19 cellular contexts compared by ENCODE assay signal in genomic region chrX:153888344-153888743, GRCh38. TPM values are rescaled to one million over a fixed set of nuclear protein-coding genes. Genes with fewer than 3 reads are reported as not detected.
A peak's percentile ranks its signal among the peaks of the same experiment; 100 is the strongest.
DNase-seq lines count a peak whose midpoint lies in the region; ATAC-seq, FAIRE-seq and TF ChIP-seq lines count a peak whose summit lies in the region.
"Had no signal": no experiment of that assay in that cellular context is flagged by ENCODE, and none has a peak within 500 bp of the region (broad histone marks: within the 10 kb centered on the region; RNA-seq: fewer than 3 reads in every experiment).

No MANE protein-coding gene starts in this region.

- no peak for TF ChIP-seq EP300 in GM12878 (IDR thresholded peaks at IDR 0.05; ENCODE audit: borderline replicate concordance in 1 of 2, control insufficient read depth in 1 of 2, low read depth in 2 of 2, low read length in 2 of 2)

- no peaks in the 10 kb centered on the region for H3K36me3 Mint-ChIP-seq in stimulated activated memory B cell treated with anti-CD40 and anti-IgM and Interleukin-4, amounts not matched to agents 10 μg/mL and 1 μg/mL and 100 μg/mL, for 72 hours
- no peaks in the 10 kb centered on the region for H3K36me3 Mint-ChIP-seq in activated CD4-positive, alpha-beta T cell treated with anti-CD3 and anti-CD28 coated beads for 36 hours (ENCODE audit: low read depth)
- H3K36me3 Mint-ChIP-seq in T-helper 2 cell treated with Interferon-gamma antibody and Interleukin-4, amounts not matched to agents 5 μg/mL and 100 μg/mL, for 36 hours (ENCODE audit: low read depth), result no peaks in the 10 kb centered on the region

- peaks cover 12% of the 10 kb centered on the region for H3K4me1 Mint-ChIP-seq in stimulated activated memory B cell treated with anti-CD40 and anti-IgM and Interleukin-4, amounts not matched to agents 10 μg/mL and 1 μg/mL and 100 μg/mL, for 72 hours
- H3K4me1 Mint-ChIP-seq in activated CD4-positive, alpha-beta T cell treated with anti-CD3 and anti-CD28 coated beads for 36 hours, result peaks cover 4% of the 10 kb centered on the region
- peaks cover 1% of the 10 kb centered on the region for H3K4me1 Mint-ChIP-seq in T-helper 2 cell treated with Interferon-gamma antibody and Interleukin-4, amounts not matched to agents 5 μg/mL and 100 μg/mL, for 36 hours (ENCODE audit: low read depth)

- intact Hi-C loops in GM12878 (cut with micrococcal nuclease; ENCODE audit: unreplicated experiment), result no loop called here
- intact Hi-C loops in activated CD4-positive, alpha-beta T cell treated with anti-CD3 and anti-CD28 coated beads for 36 hours (cut with DNase I, micrococcal nuclease), result loop anchor here in 1 of 2 experiments (5.0 kb wide), 1 partner anchor 71 kb away; no protein-coding TSS in a partner anchor

- H3K4me1 ChIP-seq in GM12878 (ENCODE audit: control insufficient read depth, insufficient read depth, low read length), result no peaks in the 10 kb centered on the region

- H2AFZ ChIP-seq in GM12878 (ENCODE audit: control insufficient read depth, low read depth, low read length), result no peak overlapping the region

- H3K79me2 ChIP-seq in GM12878 (ENCODE audit: control insufficient read depth, insufficient read depth, low read length), result no peaks in the 10 kb centered on the region

- TF ChIP-seq POLR2A in GM12878 (IDR thresholded peaks at IDR 0.05; ENCODE audit: low read depth, low read length), result no peak

- H3K27me3 Mint-ChIP-seq in stimulated activated memory B cell treated with anti-CD40 and anti-IgM and Interleukin-4, amounts not matched to agents 10 μg/mL and 1 μg/mL and 100 μg/mL, for 72 hours, result no peaks in the 10 kb centered on the region
- peaks cover 9% of the 10 kb centered on the region for H3K27me3 Mint-ChIP-seq in activated CD4-positive, alpha-beta T cell treated with anti-CD3 and anti-CD28 coated beads for 36 hours
- H3K27me3 Mint-ChIP-seq in T-helper 2 cell treated with Interferon-gamma antibody and Interleukin-4, amounts not matched to agents 5 μg/mL and 100 μg/mL, for 36 hours (ENCODE audit: low read depth), result peaks cover 39% of the 10 kb centered on the region

- ATAC-seq in HG02852 (IDR thresholded peaks at IDR 0.05; ENCODE audit: unreplicated experiment), result peak; percentile 38
- peak; percentile 90 for ATAC-seq in GM12878
- peak; percentile 93 for ATAC-seq in stimulated activated memory B cell treated with anti-CD40 and anti-IgM and Interleukin-4, amounts not matched to agents 10 μg/mL and 1 μg/mL and 100 μg/mL, for 72 hours
- no peak for ATAC-seq in activated CD4-positive, alpha-beta T cell treated with anti-CD3 and anti-CD28 coated beads for 36 hours
- no peak for ATAC-seq in HG02678 (IDR thresholded peaks at IDR 0.05; ENCODE audit: unreplicated experiment)

- no peak overlapping the region for H3K27ac Mint-ChIP-seq in stimulated activated memory B cell treated with anti-CD40 and anti-IgM and Interleukin-4, amounts not matched to agents 10 μg/mL and 1 μg/mL and 100 μg/mL, for 72 hours
- no peak overlapping the region for H3K27ac Mint-ChIP-seq in activated CD4-positive, alpha-beta T cell treated with anti-CD3 and anti-CD28 coated beads for 36 hours
- no peak overlapping the region for H3K27ac Mint-ChIP-seq in T-helper 2 cell treated with Interferon-gamma antibody and Interleukin-4, amounts not matched to agents 5 μg/mL and 100 μg/mL, for 36 hours

- H3K36me3 ChIP-seq in GM12878 (ENCODE audit: control insufficient read depth in 2 of 2, insufficient read depth in 2 of 2, low read length in 1 of 2), result no peaks in the 10 kb centered on the region
- H3K36me3 ChIP-seq: HAP-1 had no signal

- H3K9ac ChIP-seq in GM12878 (ENCODE audit: control insufficient read depth, insufficient read depth, low read length), result no peak overlapping the region

- CTCF ChIA-PET in GM12878 (lab: Yijun Ruan, JAX), result interaction anchor here (1.0 kb wide), 1 partner anchor 12 kb away, joined by 3 read pairs; no protein-coding TSS in a partner anchor
- CTCF ChIA-PET in activated CD4-positive, alpha-beta T cell treated with anti-CD3 and anti-CD28 coated beads for 36 hours (lab: Charles Lee), result no interaction called here

- no TSS peak for BruUV-seq in GM12878 (replicated peaks; lab: Mats Ljungman, UMichigan)

- H3K4me3 ChIP-seq in GM12878, result no peak overlapping the region
- H3K4me3 ChIP-seq: HAP-1 had no signal

- H3K27ac ChIP-seq in GM12878 (ENCODE audit: control insufficient read depth, insufficient read depth), result no peak overlapping the region

- peaks cover 0 to 2% of the 10 kb centered on the region in 2 experiments; a peak in 3 of 4 replicates for H3K27me3 ChIP-seq in GM12878 (replicated peaks in 1 of 2; ENCODE audit: control insufficient read depth in 2 of 2, insufficient read depth in 2 of 2, low read length in 1 of 2)

- H4K20me1 ChIP-seq in GM12878 (ENCODE audit: control insufficient read depth, insufficient read depth), result no peaks in the 10 kb centered on the region

- POLR2A ChIA-PET in GM12878 (lab: Charles Lee), result interaction anchor here (1.2 kb wide), 1 partner anchor 12 kb away, joined by 3 read pairs; no protein-coding TSS in a partner anchor
- POLR2A ChIA-PET in activated CD4-positive, alpha-beta T cell treated with anti-CD3 and anti-CD28 coated beads for 36 hours (lab: Charles Lee), result no interaction called here

- TF ChIP-seq RAD21 in GM12878 (IDR thresholded peaks at IDR 0.05; ENCODE audit: insufficient read depth, low read depth, low read length), result no peak

- RAD21 ChIA-PET in GM12878 (lab: Charles Lee; ENCODE audit: unreplicated experiment), result no interaction called here

- in situ Hi-C loops in GM12878 (cut with MboI), result no loop called here

- peak; percentile 24 for FAIRE-seq in GM18507 (lab: Jason Lieb, UNC)
- FAIRE-seq in GM12878 (lab: Jason Lieb, UNC), result no peak

- 1% methylated on average over 6 of the region's 6 CpGs for WGBS in GM12878 (ENCODE audit: insufficient coverage, insufficient replicate concordance, low lambda C conversion rate, missing lambda C conversion rate)

- no peaks in the 10 kb centered on the region for H3K9me3 ChIP-seq in GM12878 (replicated peaks; ENCODE audit: control insufficient read depth, insufficient read depth, low read length)
- H3K9me3 ChIP-seq: HAP-1 had no signal

- no peak for TF ChIP-seq CTCF in GM12878 (IDR thresholded peaks at IDR 0.05 in 2 of 3, conservative IDR thresholded peaks at IDR 0.05 in 1 of 3; ENCODE audit: control insufficient read depth in 2 of 3, extremely low read depth in 1 of 3, insufficient read depth in 1 of 3, low read depth in 3 of 3, low read length in 3 of 3)

- H3K4me2 ChIP-seq in GM12878 (ENCODE audit: control insufficient read depth, insufficient read depth), result no peak overlapping the region

- DNase-seq in GM18507 (ENCODE audit: extremely low spot score, insufficient read length, low read depth), result no peak
- DNase-seq in GM12878 (ENCODE audit: low read depth, low spot score), result peak; percentile 13
- DNase-seq in activated CD4-positive, alpha-beta T cell treated with anti-CD3 and anti-CD28 coated beads for 36 hours, result no peak
- DNase-seq in T-helper 2 cell treated with Interferon-gamma antibody and Interleukin-4, amounts not matched to agents 5 μg/mL and 100 μg/mL, for 36 hours (ENCODE audit: low spot score), result no peak
- DNase-seq: C1 segment of cervical spinal cord, COR-L47, NCI-H1105 treated with DMSO at 0.1 percent for 48 hours, NCI-H187 treated with DMSO at 0.1 percent for 48 hours, NCI-H2171, NCI-H82, SIG-M5, T-helper 2 cell had no signal

- H3K9me3 Mint-ChIP-seq in stimulated activated memory B cell treated with anti-CD40 and anti-IgM and Interleukin-4, amounts not matched to agents 10 μg/mL and 1 μg/mL and 100 μg/mL, for 72 hours, result no peaks in the 10 kb centered on the region
- H3K9me3 Mint-ChIP-seq in activated CD4-positive, alpha-beta T cell treated with anti-CD3 and anti-CD28 coated beads for 36 hours (ENCODE audit: low read depth), result no peaks in the 10 kb centered on the region
- H3K9me3 Mint-ChIP-seq in T-helper 2 cell treated with Interferon-gamma antibody and Interleukin-4, amounts not matched to agents 5 μg/mL and 100 μg/mL, for 36 hours, result no peaks in the 10 kb centered on the region

- no peak overlapping the region for H3K4me3 Mint-ChIP-seq in stimulated activated memory B cell treated with anti-CD40 and anti-IgM and Interleukin-4, amounts not matched to agents 10 μg/mL and 1 μg/mL and 100 μg/mL, for 72 hours
- no peak overlapping the region for H3K4me3 Mint-ChIP-seq in activated CD4-positive, alpha-beta T cell treated with anti-CD3 and anti-CD28 coated beads for 36 hours
- no peak overlapping the region for H3K4me3 Mint-ChIP-seq in T-helper 2 cell treated with Interferon-gamma antibody and Interleukin-4, amounts not matched to agents 5 μg/mL and 100 μg/mL, for 36 hours

- SMC1A ChIA-PET in GM12878 (lab: Charles Lee; ENCODE audit: uncharacterized antibody, unreplicated experiment), result no interaction called here

RNA-seq across cellular contexts. Expression of gene L1CAM, which starts 2.4 kb away (rescaled TPM):
- 1.4 and 1.9 TPM in 2 replicates for total RNA-seq in GM12878 (2013; cell fraction: nucleolus; rRNA removed)
- total RNA-seq in GM12878 (2014; rRNA removed) (not detected in 2 replicates), GM12878 (2014; rRNA removed; fragmentation: Illumina TruSeq; extraction: Trizol) (not detected in 2 replicates), GM12878 (2021) (0.24 and 0.64 TPM in 2 replicates)
- 0.05 TPM for polyA plus RNA-seq in GM12878 (2011; ENCODE audit: low read depth)
- polyA plus RNA-seq in GM12878 (2011; rRNA removed) (0.12 and 0.22 TPM in 2 replicates), GM12878 (2014; fragmentation: Illumina TruSeq; extraction: Trizol) (not detected in 2 replicates), GM12878 (2014; fragmentation: Nextera tagmentation; extraction: Ambion mirVana) (not detected), GM12878 (2014; rRNA removed) (0.01 TPM in 1 of 2 replicates, not detected in the other), GM12878 (2016; fragmentation: Nextera tagmentation; extraction: Ambion mirVana) (under 1 TPM; 0.05 to 0.09 TPM)
- 0.07 TPM in 2 replicates for polyA plus RNA-seq in GM12878 (2011; cell fraction: cytosol; rRNA removed)
- polyA plus RNA-seq in GM12878 (2011; cell fraction: nucleus; rRNA removed), result 0.35 and 1.1 TPM in 2 replicates
- 0.05 and 0.20 TPM in 2 replicates for polyA plus RNA-seq in GM12878 (2012)
- polyA minus RNA-seq in GM12878 (2011; rRNA and poly(A)+ RNA removed), result 0.37 TPM in 1 of 2 replicates, not detected in the other
- polyA minus RNA-seq in GM12878 (2011; cell fraction: cytosol; rRNA and poly(A)+ RNA removed), result 0.62 and 0.80 TPM in 2 replicates
- 0.48 TPM in 2 replicates for polyA minus RNA-seq in GM12878 (2011; cell fraction: nucleus; rRNA and poly(A)+ RNA removed)
- total RNA-seq in activated CD4-positive, alpha-beta T cell treated with anti-CD3 and anti-CD28 coated beads for 36 hours, result under 1 TPM; 0.47 to 0.57 TPM

RNA-seq across cellular contexts. Expression of gene AVPR2, which starts 16.1 kb away (rescaled TPM):
- not detected in 2 replicates for total RNA-seq in GM12878 (2013; cell fraction: nucleolus; rRNA removed)
- total RNA-seq in GM12878 (2014; rRNA removed) (not detected in 2 replicates), GM12878 (2014; rRNA removed; fragmentation: Illumina TruSeq; extraction: Trizol) (not detected in 2 replicates), GM12878 (2021) (not detected in 2 replicates)
- polyA plus RNA-seq in GM12878 (2011; ENCODE audit: low read depth), result not detected
- polyA plus RNA-seq in GM12878 (2011; rRNA removed) (not detected in 2 replicates), GM12878 (2014; fragmentation: Illumina TruSeq; extraction: Trizol) (not detected in 2 replicates), GM12878 (2014; fragmentation: Nextera tagmentation; extraction: Ambion mirVana) (not detected), GM12878 (2014; rRNA removed) (not detected in 2 replicates), GM12878 (2016; fragmentation: Nextera tagmentation; extraction: Ambion mirVana) (under 1 TPM; 0.12 to 0.37 TPM)
- 0.03 and 0.07 TPM in 2 replicates for polyA plus RNA-seq in GM12878 (2011; cell fraction: cytosol; rRNA removed)
- 0.43 and 0.44 TPM in 2 replicates for polyA plus RNA-seq in GM12878 (2011; cell fraction: nucleus; rRNA removed)
- 0.14 and 0.54 TPM in 2 replicates for polyA plus RNA-seq in GM12878 (2012)
- not detected in 2 replicates for polyA minus RNA-seq in GM12878 (2011; rRNA and poly(A)+ RNA removed)
- not detected in 2 replicates for polyA minus RNA-seq in GM12878 (2011; cell fraction: cytosol; rRNA and poly(A)+ RNA removed)
- not detected in 2 replicates for polyA minus RNA-seq in GM12878 (2011; cell fraction: nucleus; rRNA and poly(A)+ RNA removed)
- total RNA-seq in activated CD4-positive, alpha-beta T cell treated with anti-CD3 and anti-CD28 coated beads for 36 hours, result not detected
- total RNA-seq: NCI-H460, RPMI7951 had no signal
- polyA plus RNA-seq: AG04450 had no signal

RNA-seq across cellular contexts. Expression of gene ARHGAP4, which starts 37.7 kb away (rescaled TPM):
- 91.6 and 99.6 TPM in 2 replicates for total RNA-seq in GM12878 (2013; cell fraction: nucleolus; rRNA removed)
- total RNA-seq in GM12878 (2014; rRNA removed) (77.1 and 92.8 TPM in 2 replicates), GM12878 (2014; rRNA removed; fragmentation: Illumina TruSeq; extraction: Trizol) (19.0 and 19.5 TPM in 2 replicates), GM12878 (2021) (112 and 120 TPM in 2 replicates)
- polyA plus RNA-seq in GM12878 (2011; ENCODE audit: low read depth), result 15.0 TPM
- polyA plus RNA-seq in GM12878 (2011; rRNA removed) (8.5 and 22.0 TPM in 2 replicates), GM12878 (2014; fragmentation: Illumina TruSeq; extraction: Trizol) (2.2 and 14.6 TPM in 2 replicates), GM12878 (2014; fragmentation: Nextera tagmentation; extraction: Ambion mirVana) (1 to 10 TPM in 1 of 2 experiments, under 1 TPM in 1; 0.71 to 6.0 TPM), GM12878 (2014; rRNA removed) (102 and 116 TPM in 2 replicates), GM12878 (2016; fragmentation: Nextera tagmentation; extraction: Ambion mirVana) (10 to 100 TPM; 66.6 to 81.6 TPM)
- 33.8 and 45.0 TPM in 2 replicates for polyA plus RNA-seq in GM12878 (2011; cell fraction: cytosol; rRNA removed)
- polyA plus RNA-seq in GM12878 (2011; cell fraction: nucleus; rRNA removed), result 299 and 365 TPM in 2 replicates
- polyA plus RNA-seq in GM12878 (2012), result 51.0 and 62.3 TPM in 2 replicates
- polyA minus RNA-seq in GM12878 (2011; rRNA and poly(A)+ RNA removed), result 9.7 and 37.3 TPM in 2 replicates
- 23.3 and 31.5 TPM in 2 replicates for polyA minus RNA-seq in GM12878 (2011; cell fraction: cytosol; rRNA and poly(A)+ RNA removed)
- polyA minus RNA-seq in GM12878 (2011; cell fraction: nucleus; rRNA and poly(A)+ RNA removed), result 47.1 and 68.5 TPM in 2 replicates
- total RNA-seq in activated CD4-positive, alpha-beta T cell treated with anti-CD3 and anti-CD28 coated beads for 36 hours, result 100 to 1,000 TPM; 130 to 135 TPM

RNA-seq across cellular contexts. Expression of gene NAA10, which starts 46.5 kb away (rescaled TPM):
- 17.5 and 20.3 TPM in 2 replicates for total RNA-seq in GM12878 (2013; cell fraction: nucleolus; rRNA removed)
- total RNA-seq in GM12878 (2014; rRNA removed) (82.6 and 100 TPM in 2 replicates), GM12878 (2014; rRNA removed; fragmentation: Illumina TruSeq; extraction: Trizol) (59.6 and 69.5 TPM in 2 replicates), GM12878 (2021) (113 and 123 TPM in 2 replicates)
- 40.6 TPM for polyA plus RNA-seq in GM12878 (2011; ENCODE audit: low read depth)
- polyA plus RNA-seq in GM12878 (2011; rRNA removed) (25.4 and 45.1 TPM in 2 replicates), GM12878 (2014; fragmentation: Illumina TruSeq; extraction: Trizol) (88.7 and 97.7 TPM in 2 replicates), GM12878 (2014; fragmentation: Nextera tagmentation; extraction: Ambion mirVana) (10 to 100 TPM in 1 of 2 experiments, 1 to 10 TPM in 1; 7.9 to 26.6 TPM), GM12878 (2014; rRNA removed) (158 TPM in 2 replicates), GM12878 (2016; fragmentation: Nextera tagmentation; extraction: Ambion mirVana) (100 to 1,000 TPM; 209 to 212 TPM)
- polyA plus RNA-seq in GM12878 (2011; cell fraction: cytosol; rRNA removed), result 77.8 and 104 TPM in 2 replicates
- 54.2 and 67.6 TPM in 2 replicates for polyA plus RNA-seq in GM12878 (2011; cell fraction: nucleus; rRNA removed)
- 64.3 and 68.0 TPM in 2 replicates for polyA plus RNA-seq in GM12878 (2012)
- polyA minus RNA-seq in GM12878 (2011; rRNA and poly(A)+ RNA removed), result 31.8 and 50.4 TPM in 2 replicates
- polyA minus RNA-seq in GM12878 (2011; cell fraction: cytosol; rRNA and poly(A)+ RNA removed), result 17.2 and 25.0 TPM in 2 replicates
- 13.3 and 24.4 TPM in 2 replicates for polyA minus RNA-seq in GM12878 (2011; cell fraction: nucleus; rRNA and poly(A)+ RNA removed)
- 100 to 1,000 TPM; 108 to 115 TPM for total RNA-seq in activated CD4-positive, alpha-beta T cell treated with anti-CD3 and anti-CD28 coated beads for 36 hours

RNA-seq across cellular contexts. Expression of gene RENBP, which starts 56.1 kb away (rescaled TPM):
- 8.3 and 9.0 TPM in 2 replicates for total RNA-seq in GM12878 (2013; cell fraction: nucleolus; rRNA removed)
- total RNA-seq in GM12878 (2014; rRNA removed) (2.1 and 2.2 TPM in 2 replicates), GM12878 (2014; rRNA removed; fragmentation: Illumina TruSeq; extraction: Trizol) (1.6 and 1.8 TPM in 2 replicates), GM12878 (2021) (4.9 and 6.8 TPM in 2 replicates)
- polyA plus RNA-seq in GM12878 (2011; ENCODE audit: low read depth), result 3.9 TPM
- polyA plus RNA-seq in GM12878 (2011; rRNA removed) (1.1 and 1.6 TPM in 2 replicates), GM12878 (2014; fragmentation: Illumina TruSeq; extraction: Trizol) (0.19 and 1.3 TPM in 2 replicates), GM12878 (2014; fragmentation: Nextera tagmentation; extraction: Ambion mirVana) (not detected), GM12878 (2014; rRNA removed) (4.0 and 4.5 TPM in 2 replicates), GM12878 (2016; fragmentation: Nextera tagmentation; extraction: Ambion mirVana) (under 1 TPM in 1 of 2 experiments, not detected in 1; 0.36 TPM)
- 2.1 and 2.3 TPM in 2 replicates for polyA plus RNA-seq in GM12878 (2011; cell fraction: cytosol; rRNA removed)
- polyA plus RNA-seq in GM12878 (2011; cell fraction: nucleus; rRNA removed), result 4.1 and 6.0 TPM in 2 replicates
- 7.1 and 8.3 TPM in 2 replicates for polyA plus RNA-seq in GM12878 (2012)
- polyA minus RNA-seq in GM12878 (2011; rRNA and poly(A)+ RNA removed), result 0.44 and 2.3 TPM in 2 replicates
- 0.83 TPM in 1 of 2 replicates, not detected in the other for polyA minus RNA-seq in GM12878 (2011; cell fraction: cytosol; rRNA and poly(A)+ RNA removed)
- 0.96 and 2.1 TPM in 2 replicates for polyA minus RNA-seq in GM12878 (2011; cell fraction: nucleus; rRNA and poly(A)+ RNA removed)
- total RNA-seq in activated CD4-positive, alpha-beta T cell treated with anti-CD3 and anti-CD28 coated beads for 36 hours, result 1 to 10 TPM; 6.0 to 8.1 TPM

Comparison
In these comparisons a context has a peak if more than half of its experiments do, and no peak if none do; other contexts are left out.
1. ATAC-seq: peak in HG02852 (single experiment), GM12878 (single experiment) and stimulated activated memory B cell treated with anti-CD40 and anti-IgM and Interleukin-4, amounts not matched to agents 10 μg/mL and 1 μg/mL and 100 μg/mL, for 72 hours (single experiment); none in activated CD4-positive, alpha-beta T cell treated with anti-CD3 and anti-CD28 coated beads for 36 hours (single experiment) and HG02678 (single experiment).